12 cellular contexts compared by ENCODE assay signal in genomic region chr4:84032372-84032771, GRCh38.
A peak's percentile ranks its signal among the peaks of the same experiment; 100 is the strongest.
DNase-seq lines count a peak whose midpoint lies in the region; ATAC-seq, FAIRE-seq and TF ChIP-seq lines count a peak whose summit lies in the region.
"Had no signal": no experiment of that assay in that cellular context is flagged by ENCODE, and none has a peak within 500 bp of the region (broad histone marks: within the 10 kb centered on the region; RNA-seq: fewer than 3 reads in every experiment).

No MANE protein-coding gene starts in this region.

- no peak overlapping the region for H3K4me2 ChIP-seq in OCI-LY7 (ENCODE audit: low read length)

- DNase-seq in NCI-H2171 treated with DMSO at 0.1 percent for 48 hours (lab: John Stamatoyannopoulos, UW) (peak; percentile 79), GOT3 (lab: John Stamatoyannopoulos, UW) (no peak), OCI-LY7 (ENCODE audit: low spot score) (no peak), H54 (ENCODE audit: insufficient read length, low spot score) (no peak), HAP-1 (ENCODE audit: low spot score in 2 of 2) (no peak)
- DNase-seq: GDM1, HCEC 1CT, sigmoid colon, uterus had no signal

- POLR2A ChIA-PET in OCI-LY7 (lab: Charles Lee): interaction anchor here (0.7 kb wide), 1 partner anchor 660 kb away, joined by 3 read pairs; no protein-coding TSS in a partner anchor

- H3K4me3 ChIP-seq in OCI-LY7 (ENCODE audit: low read depth, low read length, poor library complexity, severe bottlenecking) (no peak overlapping the region), HAP-1 (no peak overlapping the region)
- H3K4me3 ChIP-seq: sigmoid colon, uterus had no signal

- no peaks in the 10 kb centered on the region for H3K9me2 ChIP-seq in OCI-LY7 (ENCODE audit: insufficient read depth, low read length)

- no peak for TF ChIP-seq CTCF in OCI-LY7 (conservative IDR thresholded peaks at IDR 0.05; ENCODE audit: low read length)

- H2AFZ ChIP-seq in OCI-LY7 (ENCODE audit: low read length): no peak overlapping the region

- no peaks in the 10 kb centered on the region for H4K20me1 ChIP-seq in OCI-LY7 (ENCODE audit: insufficient read depth, low read length)

- no TSS peak for BruUV-seq in OCI-LY7 (replicated peaks; lab: Mats Ljungman, UMichigan)

- no peaks in the 10 kb centered on the region for H3K27me3 ChIP-seq in HAP-1 (ENCODE audit: low read depth)
- H3K27me3 ChIP-seq: sigmoid colon, uterus had no signal

- no peaks in the 10 kb centered on the region for H3K9me3 ChIP-seq in OCI-LY7 (ENCODE audit: low read length)
- H3K9me3 ChIP-seq in HAP-1: no peaks in the 10 kb centered on the region
- H3K9me3 ChIP-seq: sigmoid colon, uterus had no signal

- H3K79me2 ChIP-seq in OCI-LY7 (ENCODE audit: insufficient read depth, low read depth, low read length): no peaks in the 10 kb centered on the region

- no peak for TF ChIP-seq POLR2A in GM18505 (IDR thresholded peaks at IDR 0.05; ENCODE audit: borderline replicate concordance, extremely low read depth, insufficient read depth, insufficient read length)
- no peak for TF ChIP-seq POLR2A in H54 (IDR thresholded peaks at IDR 0.05; ENCODE audit: low read depth, low read length)

- in situ Hi-C loops in HAP-1 (cut with MboI; ENCODE audit: low sequenced_read_pairs): no loop called here

- CTCF ChIA-PET in OCI-LY7 (lab: Charles Lee; ENCODE audit: unreplicated experiment): no interaction called here

- H3K4me1 ChIP-seq in OCI-LY7 (ENCODE audit: insufficient read depth, low read length, poor library complexity, severe bottlenecking): no peaks in the 10 kb centered on the region
- peaks cover 12% of the 10 kb centered on the region for H3K4me1 ChIP-seq in HAP-1
- H3K4me1 ChIP-seq: sigmoid colon, uterus had no signal

- H3K36me3 ChIP-seq in OCI-LY7 (ENCODE audit: insufficient read depth, low read length): no peaks in the 10 kb centered on the region
- no peaks in the 10 kb centered on the region for H3K36me3 ChIP-seq in HAP-1 (replicated peaks)
- H3K36me3 ChIP-seq: sigmoid colon, uterus had no signal

- intact Hi-C loops in OCI-LY7 (cut with micrococcal nuclease; ENCODE audit: unreplicated experiment): no loop called here

- ATAC-seq in GM18505 (IDR thresholded peaks at IDR 0.05; ENCODE audit: unreplicated experiment) (peak; percentile 76), GM21423 (IDR thresholded peaks at IDR 0.05; ENCODE audit: unreplicated experiment) (peak; percentile 46), HG03045 (IDR thresholded peaks at IDR 0.05; ENCODE audit: unreplicated experiment) (peak; percentile 74)

- no peak overlapping the region for H3K27ac ChIP-seq in OCI-LY7 (ENCODE audit: low read depth, low read length, poor library complexity, severe bottlenecking)
- H3K27ac ChIP-seq: sigmoid colon, uterus had no signal

- FAIRE-seq in H54 (lab: Jason Lieb, UNC): no peak
